Comparison of ENCODE assay signal across 1 cellular context in the genomic region with DNA sequence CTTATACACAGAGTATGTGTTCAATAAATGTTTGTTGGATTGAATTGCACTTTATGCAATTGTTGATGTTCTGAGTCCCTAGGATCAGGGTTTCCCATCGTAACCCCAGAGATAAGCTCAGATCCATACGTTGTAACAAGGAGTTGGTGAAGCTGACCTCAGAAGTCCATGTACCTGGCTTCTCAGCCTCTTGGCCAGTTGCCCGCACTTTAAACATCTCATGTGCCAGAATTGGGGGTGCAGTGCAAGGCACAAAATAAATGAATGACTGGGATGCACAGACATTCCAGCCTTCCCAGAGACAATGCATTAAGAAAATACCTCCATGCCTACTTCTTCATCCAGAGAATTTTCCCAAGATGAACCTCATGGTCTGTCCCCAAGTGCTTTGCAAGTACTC.
TF ChIP-seq lines count a peak whose summit lies in the region.

No MANE protein-coding gene starts in this region.

TF ChIP-seq in IMR-90, 13 proteins besides CTCF, POLR2A, EP300 and RAD21 (continued from another document):
- TF ChIP-seq MAZ (IDR thresholded peaks at IDR 0.05; ENCODE audit: borderline replicate concordance, low read depth, low read length) (no peak), FOS (IDR thresholded peaks at IDR 0.05; ENCODE audit: low read depth, low read length) (no peak), MAFK (IDR thresholded peaks at IDR 0.05; ENCODE audit: low read depth, low read length) (no peak)
- TF ChIP-seq, protein P1, sequence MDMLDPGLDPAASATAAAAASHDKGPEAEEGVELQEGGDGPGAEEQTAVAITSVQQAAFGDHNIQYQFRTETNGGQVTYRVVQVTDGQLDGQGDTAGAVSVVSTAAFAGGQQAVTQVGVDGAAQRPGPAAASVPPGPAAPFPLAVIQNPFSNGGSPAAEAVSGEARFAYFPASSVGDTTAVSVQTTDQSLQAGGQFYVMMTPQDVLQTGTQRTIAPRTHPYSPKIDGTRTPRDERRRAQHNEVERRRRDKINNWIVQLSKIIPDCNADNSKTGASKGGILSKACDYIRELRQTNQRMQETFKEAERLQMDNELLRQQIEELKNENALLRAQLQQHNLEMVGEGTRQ (IDR thresholded peaks at IDR 0.05; ENCODE audit: low read depth, low read length): no peak
